Comparison of ENCODE assay signal across 8 cellular contexts in genomic region chr3:71710906-71711494, GRCh38. TPM values are rescaled to one million over a fixed set of nuclear protein-coding genes. Genes with fewer than 3 reads are reported as not detected.
DNase-seq lines count a peak whose midpoint lies in the region; ATAC-seq, FAIRE-seq and TF ChIP-seq lines count a peak whose summit lies in the region.

No MANE protein-coding gene starts in this region.

- WGBS in pancreas, 2 donors = 10 to 23% methylated on average over 1 of the region's 1 CpG

- no peaks in the 10 kb centered on the region for H3K27me3 Mint-ChIP-seq in T-helper 17 cell

- no peak overlapping the region for H3K27ac Mint-ChIP-seq in T-helper 17 cell

- peak; percentile 93 for FAIRE-seq in pancreas (lab: Jason Lieb, UNC)

- H3K36me3 Mint-ChIP-seq in T-helper 17 cell (ENCODE audit: low read depth) = no peaks in the 10 kb centered on the region

- H3K4me1 Mint-ChIP-seq in T-helper 17 cell = peaks cover 50% of the 10 kb centered on the region

- ATAC-seq in GM21576 (IDR thresholded peaks at IDR 0.05; ENCODE audit: unreplicated experiment) (peak; percentile 62), T-helper 17 cell (peak; percentile 76), pancreas (peak; percentile 55 to 82 (median 74))

- no peaks in the 10 kb centered on the region for H3K9me3 ChIP-seq in T-helper 17 cell (ENCODE audit: control insufficient read depth, low read length, poor library complexity, severe bottlenecking)
- H3K9me3 ChIP-seq in pancreas = no peaks in the 10 kb centered on the region

- H3K27ac ChIP-seq in pancreas = no peak overlapping the region

- no peaks in the 10 kb centered on the region for H3K36me3 ChIP-seq in pancreas

- H3K4me3 ChIP-seq in foreskin fibroblast (ENCODE audit: low read depth in 1 of 2, low read length in 2 of 2) (no peak overlapping the region), pancreas (no peak overlapping the region)

- TF ChIP-seq CTCF in foreskin fibroblast (IDR thresholded peaks at IDR 0.05; ENCODE audit: low read depth, low read length) (peak; percentile 61), pancreas (IDR thresholded peaks at IDR 0.05) (peak in 3 of 4 donors; percentile 37 to 62 (median 47))

- DNase-seq in NOMO-1 treated with DMSO at 0.1 percent for 48 hours (lab: John Stamatoyannopoulos, UW; ENCODE audit: unreplicated experiment) (peak; percentile 72), NOMO-1 treated with dmso at 0.1 percent for 144 hours (lab: John Stamatoyannopoulos, UW; ENCODE audit: unreplicated experiment) (no peak), LHCN-M2 (ENCODE audit: low read depth) (peak; percentile 36), T-helper 17 cell (no peak), foreskin fibroblast (peak; percentile 33 to 69), pancreas (no peak), GDM1 (lab: John Stamatoyannopoulos, UW) (no peak)

- H3K27me3 ChIP-seq in pancreas = no peaks in the 10 kb centered on the region

- H3K4me3 Mint-ChIP-seq in T-helper 17 cell = no peak overlapping the region

- H3K4me1 ChIP-seq in pancreas = peaks cover 6 to 32% (median 17%) of the 10 kb centered on the region in 3 donors

- intact Hi-C loops in pancreas (cut with DNase I) = loop anchor here in 1 of 3 donors (10.0 kb wide), 1 partner anchor 164 kb away; no protein-coding TSS in a partner anchor

RNA-seq across cellular contexts. Expression of gene EIF4E3, which starts 14.2 kb away (rescaled TPM):
- total RNA-seq in LHCN-M2 (2014; rRNA removed) = 0.06 and 0.11 TPM in 2 replicates
- polyA plus RNA-seq in LHCN-M2 (2012) = 0.39 TPM
- 10 to 100 TPM; 41.4 to 63.7 TPM for total RNA-seq in T-helper 17 cell
- total RNA-seq in pancreas = 10 to 100 TPM; 13.2 to 17.3 (median 14.8) TPM
- polyA plus RNA-seq in pancreas = 1 to 10 TPM; 4.1 to 7.3 TPM

RNA-seq across cellular contexts. Expression of gene GPR27, which starts 42.7 kb away (rescaled TPM):
- not detected in 2 replicates for total RNA-seq in LHCN-M2 (2014; rRNA removed)
- polyA plus RNA-seq in LHCN-M2 (2012) = not detected
- 1 to 10 TPM; 1.0 TPM for total RNA-seq in T-helper 17 cell
- total RNA-seq in pancreas = 1 to 10 TPM in 5 of 6 donors, under 1 TPM in 1; 0.83 to 6.4 (median 1.8) TPM
- polyA plus RNA-seq in pancreas = 1 to 10 TPM; 1.4 to 4.6 TPM

Comparison
In these comparisons a context has a peak if more than half of its experiments do, and no peak if none do; other contexts are left out.
1. DNase-seq: peak in NOMO-1 treated with DMSO at 0.1 percent for 48 hours (single experiment), LHCN-M2 (single experiment) and foreskin fibroblast (2 of 2); none in NOMO-1 treated with dmso at 0.1 percent for 144 hours (single experiment), T-helper 17 cell (0 of 3), pancreas (0 of 6) and GDM1 (single experiment).
2. RNA of gene EIF4E3, which starts 14.2 kb away (total RNA-seq): 41.4 to 63.7 TPM in T-helper 17 cell and 13.2 to 17.3 TPM in pancreas; 0.06 to 0.11 TPM in LHCN-M2; every median in the first group is over 10 times any median in the second.
3. Peak in every context shown above with its lines, with median percentiles within 50 percentile points of each other: ATAC-seq.